In genomic region chr22:47567741-47568140, GRCh38 we compare ENCODE assay signal across 21 cellular contexts.
DNase-seq lines count a peak whose midpoint lies in the region; ATAC-seq and TF ChIP-seq lines count a peak whose summit lies in the region.
"Had no signal": no experiment of that assay in that cellular context is flagged by ENCODE, and none has a peak within 500 bp of the region (broad histone marks: within the 10 kb centered on the region; RNA-seq: fewer than 3 reads in every experiment).

No MANE protein-coding gene starts in this region.

- no peak for ATAC-seq in upper lobe of right lung
- ATAC-seq: A549; CD8-positive, alpha-beta T cell had no signal

- H3K9me3 ChIP-seq in upper lobe of right lung: no peaks in the 10 kb centered on the region
- H3K9me3 ChIP-seq: A549, Caco-2 had no signal

- no peak overlapping the region for H3K27ac ChIP-seq in upper lobe of right lung
- H3K27ac ChIP-seq: 22Rv1; A549; BLaER1 treated with 17β-estradiol and CSF1 and Interleukin-3, amounts not matched to agents 10 nM and 100 nM; C4-2B had no signal

- intact Hi-C loops in posterior vena cava (cut with DNase I): no loop called here
- intact Hi-C loops in upper lobe of right lung (cut with DNase I): no loop called here

- H3K4me3 ChIP-seq in upper lobe of right lung: no peak overlapping the region
- H3K4me3 ChIP-seq: A549; BLaER1 treated with 17β-estradiol and CSF1 and Interleukin-3, amounts not matched to agents 10 nM and 100 nM had no signal

- peak; percentile 17 for DNase-seq in activated CD8-positive, alpha-beta memory T cell treated with anti-CD3 and anti-CD28 coated beads, Interleukin-2, amount 50 U/mL, for 48 hours
- DNase-seq in activated CD8-positive, alpha-beta memory T cell treated with anti-CD3 and anti-CD28 coated beads for 24 hours: no peak
- DNase-seq in mesenteric fat pad (ENCODE audit: low spot score) (peak; percentile 83), posterior vena cava (ENCODE audit: low spot score) (peak; percentile 76), upper lobe of right lung (peak; percentile 51), KG1 (lab: John Stamatoyannopoulos, UW) (no peak), epidermal melanocyte (ENCODE audit: insufficient read length, low spot score) (no peak), NCI-H2171 (lab: John Stamatoyannopoulos, UW) (no peak)
- DNase-seq: AML-193; Caco-2; Calu3; CD4-positive, alpha-beta T cell; DMS 273 treated with DMSO at 0.1 percent for 48 hours; DMS153; DMS79 treated with DMSO at 0.1 percent for 48 hours; GF-D8 had no signal

- no peaks in the 10 kb centered on the region for H3K27me3 ChIP-seq in upper lobe of right lung
- H3K27me3 ChIP-seq: BLaER1 treated with 17β-estradiol and CSF1 and Interleukin-3, amounts not matched to agents 10 nM and 100 nM had no signal

- H3K36me3 ChIP-seq in upper lobe of right lung: no peaks in the 10 kb centered on the region
- H3K36me3 ChIP-seq: BLaER1 treated with 17β-estradiol and CSF1 and Interleukin-3, amounts not matched to agents 10 nM and 100 nM had no signal

- H3K4me1 ChIP-seq in upper lobe of right lung: no peaks in the 10 kb centered on the region
- H3K4me1 ChIP-seq: A549, Caco-2 had no signal

- TF ChIP-seq CTCF in upper lobe of right lung (IDR thresholded peaks at IDR 0.05): no peak

Comparison
In these comparisons a context has a peak if more than half of its experiments do, and no peak if none do; other contexts are left out.
1. DNase-seq: peak in activated CD8-positive, alpha-beta memory T cell treated with anti-CD3 and anti-CD28 coated beads, Interleukin-2, amount 50 U/mL, for 48 hours (single experiment), mesenteric fat pad (single experiment), posterior vena cava (single experiment) and upper lobe of right lung (single experiment); none in activated CD8-positive, alpha-beta memory T cell treated with anti-CD3 and anti-CD28 coated beads for 24 hours (single experiment), KG1 (single experiment), epidermal melanocyte (single experiment) and NCI-H2171 (single experiment).